7 cellular contexts compared by ENCODE assay signal in genomic region chr10:102432162-102432950, GRCh38. TPM values are rescaled to one million over a fixed set of nuclear protein-coding genes. Genes with fewer than 3 reads are reported as not detected.
A peak's percentile ranks its signal among the peaks of the same experiment; 100 is the strongest.
DNase-seq lines count a peak whose midpoint lies in the region; ATAC-seq, FAIRE-seq and TF ChIP-seq lines count a peak whose summit lies in the region.

Gene CUEDC2 (minus strand): TSS chr10:102432574. CDS start chr10:102425188, 7,386 bp downstream.

- ATAC-seq in GM18505 (IDR thresholded peaks at IDR 0.05; ENCODE audit: unreplicated experiment) (peak; percentile 86), HG02973 (IDR thresholded peaks at IDR 0.05; ENCODE audit: unreplicated experiment) (peak; percentile 82), right cardiac atrium (peak; percentile 96 to 97)

- H4K20me1 ChIP-seq in astrocyte (ENCODE audit: insufficient read depth, low read length): peaks cover 8% of the 10 kb centered on the region

- peaks cover 4% of the 10 kb centered on the region for H3K36me3 Mint-ChIP-seq in astrocyte (ENCODE audit: low read depth, unreplicated experiment)

- intact Hi-C loops in right cardiac atrium (cut with DNase I): no loop called here

- H3K9me3 ChIP-seq in astrocyte (ENCODE audit: insufficient read depth, low read depth, low read length) (no peaks in the 10 kb centered on the region), right cardiac atrium (ENCODE audit: control insufficient read depth, low read length) (no peaks in the 10 kb centered on the region)

- peak within 1 kb of the TSS; percentile 96 for H3K4me2 ChIP-seq in astrocyte (ENCODE audit: low read length)

- H3K4me1 ChIP-seq in astrocyte (ENCODE audit: insufficient read depth, low read length) (peaks cover 18% of the 10 kb centered on the region), right cardiac atrium (ENCODE audit: control insufficient read depth, insufficient read depth, low read length) (peaks cover 2% of the 10 kb centered on the region), rectal smooth muscle tissue (ENCODE audit: control insufficient read depth, insufficient read depth, low read length) (peaks cover 7% of the 10 kb centered on the region)

- under 1% methylated on average over 52 of the region's 52 CpGs for WGBS in right cardiac atrium

- no peak for TF ChIP-seq CTCF in astrocyte (IDR thresholded peaks at IDR 0.05; ENCODE audit: insufficient read depth, low read depth, low read length)

- peaks cover 12% of the 10 kb centered on the region for H3K79me2 ChIP-seq in astrocyte (ENCODE audit: insufficient read depth, low read length)

- peak within 1 kb of the TSS; percentile 93 for H3K4me3 ChIP-seq in astrocyte (ENCODE audit: insufficient read depth, low read depth, low read length)
- peak within 1 kb of the TSS; percentile 93 for H3K4me3 ChIP-seq in right cardiac atrium (ENCODE audit: low read length)
- peak within 1 kb of the TSS; percentile 98 for H3K4me3 ChIP-seq in rectal smooth muscle tissue (ENCODE audit: low read length)

- H3K4me3 Mint-ChIP-seq in astrocyte (ENCODE audit: unreplicated experiment): peak within 1 kb of the TSS; percentile 95

- FAIRE-seq in astrocyte (lab: Jason Lieb, UNC): peak; percentile 26

- peak; percentile 75 for TF ChIP-seq POLR2A in GM18505 (IDR thresholded peaks at IDR 0.05; ENCODE audit: borderline replicate concordance, extremely low read depth, insufficient read depth, insufficient read length)

- no peaks in the 10 kb centered on the region for H3K27me3 ChIP-seq in astrocyte (ENCODE audit: insufficient read depth, low read length)
- H3K27me3 ChIP-seq in right cardiac atrium (ENCODE audit: control insufficient read depth, insufficient read depth): no peaks in the 10 kb centered on the region
- no peaks in the 10 kb centered on the region for H3K27me3 ChIP-seq in rectal smooth muscle tissue (ENCODE audit: control insufficient read depth, insufficient read depth, low read length)

- H3K9ac ChIP-seq in astrocyte (ENCODE audit: low read length) (peak within 1 kb of the TSS; percentile 94), rectal smooth muscle tissue (ENCODE audit: low read length) (peak within 1 kb of the TSS; percentile 96)

- peak; percentile 87 for DNase-seq in NCI-H2029 (lab: John Stamatoyannopoulos, UW)
- peak; percentile 90 for DNase-seq in T-helper 22 cell (ENCODE audit: low read depth)
- peak; percentile 93 for DNase-seq in astrocyte (ENCODE audit: low read depth)
- DNase-seq in right cardiac atrium: peak; percentile 96 to 99 (median 98)

- H3K27ac Mint-ChIP-seq in astrocyte (ENCODE audit: unreplicated experiment): peak within 1 kb of the TSS; percentile 91

- H3K36me3 ChIP-seq in astrocyte (ENCODE audit: insufficient read depth, low read length) (no peaks in the 10 kb centered on the region), rectal smooth muscle tissue (ENCODE audit: control insufficient read depth, insufficient read depth, low read length) (no peaks in the 10 kb centered on the region)

- H3K27ac ChIP-seq in astrocyte (ENCODE audit: low read depth, low read length) (peak within 1 kb of the TSS; percentile 74), right cardiac atrium (ENCODE audit: low read length) (peak within 1 kb of the TSS; percentile 46), rectal smooth muscle tissue (ENCODE audit: low read depth, low read length) (peak within 1 kb of the TSS; percentile 81)

- H3K4me1 Mint-ChIP-seq in astrocyte (ENCODE audit: low read depth, unreplicated experiment): peaks cover 10% of the 10 kb centered on the region

- no peaks in the 10 kb centered on the region for H3K9me3 Mint-ChIP-seq in astrocyte (ENCODE audit: unreplicated experiment)

- H2AFZ ChIP-seq in astrocyte (ENCODE audit: low read depth, low read length): peak within 1 kb of the TSS; percentile 94

- peaks cover 8% of the 10 kb centered on the region for H3K27me3 Mint-ChIP-seq in astrocyte (ENCODE audit: low read depth, unreplicated experiment)

RNA-seq across cellular contexts. Expression of gene CUEDC2, which starts in this region (rescaled TPM):
- total RNA-seq in astrocyte (46.9 and 49.1 TPM in 2 replicates), right cardiac atrium (10 to 100 TPM; 68.7 to 78.6 (median 71.6) TPM)
- 94.6 TPM for polyA plus RNA-seq in right cardiac atrium

Comparison
In these comparisons a context has a peak if more than half of its experiments do, and no peak if none do; other contexts are left out.
1. Peak in every context shown above with its lines: DNase-seq, ATAC-seq, H3K4me3 ChIP-seq and H3K27ac ChIP-seq.